In the genomic region with DNA sequence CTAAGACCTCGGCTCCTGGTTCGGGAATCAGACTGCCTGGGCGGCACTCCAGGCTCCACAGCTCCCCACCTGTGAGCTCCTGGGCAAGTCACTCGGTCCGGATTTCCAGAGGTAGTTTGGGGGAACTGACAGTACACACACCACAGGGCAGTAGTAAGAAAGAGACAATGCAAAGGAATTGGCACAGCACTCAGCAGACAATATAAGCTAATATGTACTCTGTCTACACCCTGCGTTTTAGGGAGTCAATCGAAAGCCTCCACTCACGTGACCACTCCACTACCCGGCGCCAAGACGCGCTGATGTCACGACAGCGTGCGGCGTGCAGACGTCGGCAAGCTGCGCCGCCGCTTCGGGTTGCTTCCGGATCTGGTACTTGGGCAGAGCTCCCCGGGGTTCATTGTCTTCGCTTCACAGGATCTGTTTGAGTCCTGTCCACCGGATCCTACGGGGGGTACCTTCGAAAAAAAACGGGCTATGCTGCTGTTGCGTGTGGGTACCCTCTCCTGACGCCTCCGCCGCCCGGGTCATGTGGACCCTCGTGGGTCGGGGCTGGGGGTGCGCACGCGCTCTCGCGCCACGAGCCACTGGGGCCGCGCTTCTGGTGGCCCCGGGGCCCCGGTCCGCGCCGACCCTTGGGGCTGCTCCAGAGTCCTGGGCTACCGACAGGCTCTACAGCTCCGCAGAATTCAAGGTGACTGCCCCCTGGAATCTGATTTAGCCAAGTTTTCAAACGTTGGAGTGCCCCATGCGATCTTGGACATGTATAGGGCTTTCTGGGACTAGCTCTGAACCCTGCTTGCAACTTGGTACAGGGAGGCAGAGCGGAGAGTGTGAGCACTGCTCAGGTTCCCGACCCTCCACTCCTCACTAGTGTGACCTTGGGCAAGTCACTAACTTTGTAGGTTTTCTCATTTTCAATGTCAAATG, we compare ENCODE assay signal across 8 cellular contexts. TPM values are rescaled to one million over a fixed set of nuclear protein-coding genes. Genes with fewer than 3 reads are reported as not detected.
A peak's percentile ranks its signal among the peaks of the same experiment; 100 is the strongest.
DNase-seq lines count a peak whose midpoint lies in the region; ATAC-seq and TF ChIP-seq lines count a peak whose summit lies in the region.

A gene with protein sequence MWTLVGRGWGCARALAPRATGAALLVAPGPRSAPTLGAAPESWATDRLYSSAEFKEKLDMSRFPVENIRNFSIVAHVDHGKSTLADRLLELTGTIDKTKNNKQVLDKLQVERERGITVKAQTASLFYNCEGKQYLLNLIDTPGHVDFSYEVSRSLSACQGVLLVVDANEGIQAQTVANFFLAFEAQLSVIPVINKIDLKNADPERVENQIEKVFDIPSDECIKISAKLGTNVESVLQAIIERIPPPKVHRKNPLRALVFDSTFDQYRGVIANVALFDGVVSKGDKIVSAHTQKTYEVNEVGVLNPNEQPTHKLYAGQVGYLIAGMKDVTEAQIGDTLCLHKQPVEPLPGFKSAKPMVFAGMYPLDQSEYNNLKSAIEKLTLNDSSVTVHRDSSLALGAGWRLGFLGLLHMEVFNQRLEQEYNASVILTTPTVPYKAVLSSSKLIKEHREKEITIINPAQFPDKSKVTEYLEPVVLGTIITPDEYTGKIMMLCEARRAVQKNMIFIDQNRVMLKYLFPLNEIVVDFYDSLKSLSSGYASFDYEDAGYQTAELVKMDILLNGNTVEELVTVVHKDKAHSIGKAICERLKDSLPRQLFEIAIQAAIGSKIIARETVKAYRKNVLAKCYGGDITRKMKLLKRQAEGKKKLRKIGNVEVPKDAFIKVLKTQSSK (plus strand): TSS at position 327 of the 930 bp plus-strand sequence. CDS start 203 bp downstream, at position 530.

- ATAC-seq in HG02870 (IDR thresholded peaks at IDR 0.05; ENCODE audit: unreplicated experiment) (peak; percentile 93), heart right ventricle (peak; percentile 98 to 99 (median 99)), upper lobe of left lung (ENCODE audit: low FRiP score in 2 of 2) (peak; percentile 98 to 99)

- 0 to 1% methylated on average over 55 of the region's 55 CpGs for WGBS in heart right ventricle, 2 donors
- WGBS in upper lobe of left lung, 2 donors, result 0% methylated on average over 6 to 21 of the region's 55 CpGs

- TF ChIP-seq CTCF in GM13976 (IDR thresholded peaks at IDR 0.05; ENCODE audit: borderline replicate concordance, control extremely low read depth, extremely low read depth, insufficient read depth, missing control alignments) (no peak), heart right ventricle (IDR thresholded peaks at IDR 0.05) (no peak), upper lobe of left lung (IDR thresholded peaks at IDR 0.05) (no peak)

- peak in 1 of 4 donors; percentile 17 for TF ChIP-seq EP300 in upper lobe of left lung (IDR thresholded peaks at IDR 0.05)

- H3K27me3 ChIP-seq in heart right ventricle, result no peaks in the 10 kb centered on the region
- no peaks in the 10 kb centered on the region for H3K27me3 ChIP-seq in upper lobe of left lung

- H3K4me1 ChIP-seq in heart right ventricle (peaks cover 0 to 35% (median 27%) of the 10 kb centered on the region in 9 donors), upper lobe of left lung (peaks cover 17 to 21% (median 19%) of the 10 kb centered on the region in 4 donors)

- intact Hi-C loops in T-helper 1 cell treated with Interleukin-12 subunit alpha and Interleukin-12 subunit beta and Interleukin-4 antibody, amounts not matched to agents 30 ng/mL and 1 ng/mL, for 36 hours (cut with micrococcal nuclease), result loop anchor here (1.0 to 2.0 kb wide), 2 partner anchors 48 to 230 kb away; partner anchors contain the start of genes GNPDA2 and KCTD8
- intact Hi-C loops in heart right ventricle (cut with DNase I) (loop anchor here in 3 of 10 donors (2.0 to 5.0 kb wide), 2 partner anchors 48 to 49 kb away; partner anchors contain the start of gene GNPDA2 (in 3 of the 3)), posterior cingulate gyrus (cut with DNase I) (no loop called here)

- H3K27ac ChIP-seq in heart right ventricle (peak within 1 kb of the TSS; percentile 27 to 96 (median 90)), upper lobe of left lung (peak within 1 kb of the TSS; percentile 84 to 95 (median 91))

- H3K9me3 ChIP-seq in heart right ventricle, result no peaks in the 10 kb centered on the region
- no peaks in the 10 kb centered on the region for H3K9me3 ChIP-seq in upper lobe of left lung

- H3K36me3 ChIP-seq in heart right ventricle (peaks cover 0 to 29% (median 7%) of the 10 kb centered on the region in 9 donors), upper lobe of left lung (peaks cover 0 to 15% (median 4%) of the 10 kb centered on the region in 4 donors)

- peak in 3 of 4 donors; percentile 60 to 80 (median 63) for TF ChIP-seq POLR2A in upper lobe of left lung (IDR thresholded peaks at IDR 0.05)

- H3K4me3 ChIP-seq in heart right ventricle, result peak within 1 kb of the TSS; percentile 62 to 89 (median 78)
- peak within 1 kb of the TSS; percentile 66 to 94 (median 76) for H3K4me3 ChIP-seq in upper lobe of left lung

- in situ Hi-C loops in GM13976 (cut with MboI; ENCODE audit: low sequenced_read_pairs, unreplicated experiment), result no loop called here

- DNase-seq in GM13976 (ENCODE audit: low spot score) (peak; percentile 88), NCI-H146 treated with DMSO at 0.1 percent for 48 hours (lab: John Stamatoyannopoulos, UW; ENCODE audit: unreplicated experiment) (peak; percentile 72), amniotic epithelial cell (ENCODE audit: low read depth) (peak; percentile 84), heart right ventricle (peak; percentile 88 to 89), posterior cingulate gyrus (peak; percentile 79 to 98 (median 89)), upper lobe of left lung (peak; percentile 90 to 97)

RNA-seq across cellular contexts. Expression of the gene that starts here (rescaled TPM):
- total RNA-seq in T-helper 1 cell treated with Interleukin-12 subunit alpha and Interleukin-12 subunit beta and Interleukin-4 antibody, amounts not matched to agents 30 ng/mL and 1 ng/mL, for 36 hours, result 23.3 and 25.4 TPM in 2 replicates
- total RNA-seq in heart right ventricle (10 to 100 TPM; 18.5 to 29.6 (median 25.4) TPM), upper lobe of left lung (10 to 100 TPM; 11.3 to 24.4 (median 14.2) TPM)
- polyA plus RNA-seq in heart right ventricle, result 10 to 100 TPM in 1 of 2 donors, 1 to 10 TPM in 1; 10.0 to 13.9 TPM

Comparison
In these comparisons a context has a peak if more than half of its experiments do, and no peak if none do; other contexts are left out.
1. Peak in every context shown above with its lines: DNase-seq, ATAC-seq, H3K4me3 ChIP-seq and H3K27ac ChIP-seq.